Comparison of ENCODE assay signal across 17 cellular contexts in genomic region chr14:63508033-63508432, GRCh38. TPM values are rescaled to one million over a fixed set of nuclear protein-coding genes. Genes with fewer than 3 reads are reported as not detected.
DNase-seq lines count a peak whose midpoint lies in the region; ATAC-seq and TF ChIP-seq lines count a peak whose summit lies in the region.
"Had no signal": no experiment of that assay in that cellular context is flagged by ENCODE, and none has a peak within 500 bp of the region (broad histone marks: within the 10 kb centered on the region; RNA-seq: fewer than 3 reads in every experiment).

No MANE protein-coding gene starts in this region.

- POLR2A ChIA-PET in activated B cell treated with CpG ODN at 0.5 μM for 24 hours (lab: Charles Lee): no interaction called here

- intact Hi-C loops in activated B cell treated with CpG ODN at 0.5 μM for 24 hours (cut with micrococcal nuclease): no loop called here

- peaks cover 2% of the 10 kb centered on the region for H3K36me3 ChIP-seq in CD4-positive, CD25-positive, alpha-beta regulatory T cell (ENCODE audit: control insufficient read depth, insufficient read depth, low read length)
- H3K36me3 ChIP-seq: left ventricle myocardium inferior, right lobe of liver had no signal

- H3K4me1 Mint-ChIP-seq in CD4-positive, CD25-positive, alpha-beta regulatory T cell: peaks cover 24 to 65% (median 52%) of the 10 kb centered on the region in 4 donors
- H3K4me1 Mint-ChIP-seq in activated B cell treated with CpG ODN at 0.5 μM for 24 hours (peaks cover 47% of the 10 kb centered on the region), immature natural killer cell (peaks cover 61 to 89% of the 10 kb centered on the region in 2 donors)

- no peak for ATAC-seq in CD4-positive, CD25-positive, alpha-beta regulatory T cell (ENCODE audit: low read depth in 2 of 2)
- ATAC-seq in activated B cell treated with CpG ODN at 0.5 μM for 24 hours (ENCODE audit: low read depth) (no peak), HG02852 (IDR thresholded peaks at IDR 0.05; ENCODE audit: unreplicated experiment) (no peak), GM19023 (IDR thresholded peaks at IDR 0.05; ENCODE audit: unreplicated experiment) (no peak), HG02938 (IDR thresholded peaks at IDR 0.05; ENCODE audit: unreplicated experiment) (no peak)

- H3K9me3 Mint-ChIP-seq in CD4-positive, CD25-positive, alpha-beta regulatory T cell: peaks cover 0 to 2% (median 0%) of the 10 kb centered on the region in 7 donors
- peaks cover 4% of the 10 kb centered on the region for H3K9me3 Mint-ChIP-seq in activated B cell treated with CpG ODN at 0.5 μM for 24 hours
- H3K9me3 Mint-ChIP-seq in immature natural killer cell: no peaks in the 10 kb centered on the region

- H3K4me3 Mint-ChIP-seq in CD4-positive, CD25-positive, alpha-beta regulatory T cell: peak overlapping the region in 2 of 4 donors; percentile 17 to 37
- H3K4me3 Mint-ChIP-seq in activated B cell treated with CpG ODN at 0.5 μM for 24 hours (no peak overlapping the region), immature natural killer cell (peak overlapping the region in 3 of 5 donors; percentile 2 to 23 (median 8))

- H3K27me3 ChIP-seq in CD4-positive, CD25-positive, alpha-beta regulatory T cell (ENCODE audit: control insufficient read depth, insufficient read depth, low read length): no peaks in the 10 kb centered on the region
- H3K27me3 ChIP-seq: BE2C, right lobe of liver had no signal

- CTCF ChIA-PET in activated B cell treated with CpG ODN at 0.5 μM for 24 hours (lab: Charles Lee): no interaction called here

- H3K27ac ChIP-seq in CD4-positive, CD25-positive, alpha-beta regulatory T cell (ENCODE audit: insufficient read depth, low read length, poor library complexity, severe bottlenecking): no peak overlapping the region
- H3K27ac ChIP-seq: left ventricle myocardium inferior, right lobe of liver, SK-N-MC had no signal

- H3K27ac Mint-ChIP-seq in CD4-positive, CD25-positive, alpha-beta regulatory T cell: peak overlapping the region in 2 of 3 donors; percentile 79 to 80
- peak overlapping the region; percentile 46 for H3K27ac Mint-ChIP-seq in activated B cell treated with CpG ODN at 0.5 μM for 24 hours
- peak overlapping the region; percentile 41 to 77 (median 65) for H3K27ac Mint-ChIP-seq in immature natural killer cell

- no peak overlapping the region for H3K4me3 ChIP-seq in CD4-positive, CD25-positive, alpha-beta regulatory T cell (ENCODE audit: low read depth, low read length)
- H3K4me3 ChIP-seq: left ventricle myocardium inferior, right lobe of liver, SK-N-MC had no signal

- H3K9me3 ChIP-seq in CD4-positive, CD25-positive, alpha-beta regulatory T cell (ENCODE audit: control insufficient read depth in 2 of 2, low read length in 2 of 2): no peaks in the 10 kb centered on the region
- H3K9me3 ChIP-seq: BE2C, right lobe of liver had no signal

- no peaks in the 10 kb centered on the region for H3K27me3 Mint-ChIP-seq in CD4-positive, CD25-positive, alpha-beta regulatory T cell
- H3K27me3 Mint-ChIP-seq in activated B cell treated with CpG ODN at 0.5 μM for 24 hours: no peaks in the 10 kb centered on the region
- H3K27me3 Mint-ChIP-seq in immature natural killer cell (ENCODE audit: low read depth in 3 of 3): no peaks in the 10 kb centered on the region

- no peak for TF ChIP-seq CTCF in activated B cell treated with CpG ODN at 0.5 μM for 24 hours (IDR thresholded peaks at IDR 0.05)

- H3K4me1 ChIP-seq in CD4-positive, CD25-positive, alpha-beta regulatory T cell (ENCODE audit: control insufficient read depth, insufficient read depth, low read length, poor library complexity, severe bottlenecking): peaks cover 35% of the 10 kb centered on the region
- H3K4me1 ChIP-seq: right lobe of liver had no signal

- H3K36me3 Mint-ChIP-seq in CD4-positive, CD25-positive, alpha-beta regulatory T cell: peaks cover 30% of the 10 kb centered on the region
- H3K36me3 Mint-ChIP-seq in activated B cell treated with CpG ODN at 0.5 μM for 24 hours (ENCODE audit: low read depth): peaks cover 30% of the 10 kb centered on the region
- H3K36me3 Mint-ChIP-seq in immature natural killer cell: peaks cover 0 to 3% (median 0%) of the 10 kb centered on the region in 3 donors

- DNase-seq in CD4-positive, CD25-positive, alpha-beta regulatory T cell: no peak
- peak; percentile 70 for DNase-seq in DMS153 (lab: John Stamatoyannopoulos, UW)
- no peak for DNase-seq in activated B cell treated with CpG ODN at 0.5 μM for 24 hours
- DNase-seq in immature natural killer cell: peak; percentile 49 to 57 (median 55)
- DNase-seq in COLO829 (ENCODE audit: low spot score): no peak
- DNase-seq: amniotic stem cell; BE2C; GOT3; left ventricle myocardium inferior; NCI-H2171 treated with DMSO at 0.1 percent for 48 hours; OCI-M1; right lobe of liver; stimulated activated CD4-positive, alpha-beta T cell treated with anti-CD3 and anti-CD28 coated beads, Interleukin-4, amount 100 ng/mL, for 1 hour had no signal

RNA-seq across cellular contexts. Expression of gene PPP2R5E, which starts 35.1 kb away (rescaled TPM):
- total RNA-seq in CD4-positive, CD25-positive, alpha-beta regulatory T cell: 50.3 TPM
- polyA plus RNA-seq in CD4-positive, CD25-positive, alpha-beta regulatory T cell: 10 to 100 TPM; 31.2 to 41.3 (median 33.3) TPM
- 40.0 and 44.8 TPM in 2 replicates for total RNA-seq in activated B cell treated with CpG ODN at 0.5 μM for 24 hours
- polyA plus RNA-seq in immature natural killer cell: 10 to 100 TPM; 28.4 to 61.8 (median 47.3) TPM

Comparison
In these comparisons a context has a peak if more than half of its experiments do, and no peak if none do; other contexts are left out.
1. DNase-seq: peak in DMS153 (single experiment) and immature natural killer cell (3 of 3); none in CD4-positive, CD25-positive, alpha-beta regulatory T cell (0 of 3), activated B cell treated with CpG ODN at 0.5 μM for 24 hours (single experiment) and COLO829 (single experiment).
2. Peak in every context shown above with its lines, with median percentiles within 50 percentile points of each other: H3K27ac Mint-ChIP-seq.